Comparison of ENCODE assay signal across 1 cellular context in the genomic region with DNA sequence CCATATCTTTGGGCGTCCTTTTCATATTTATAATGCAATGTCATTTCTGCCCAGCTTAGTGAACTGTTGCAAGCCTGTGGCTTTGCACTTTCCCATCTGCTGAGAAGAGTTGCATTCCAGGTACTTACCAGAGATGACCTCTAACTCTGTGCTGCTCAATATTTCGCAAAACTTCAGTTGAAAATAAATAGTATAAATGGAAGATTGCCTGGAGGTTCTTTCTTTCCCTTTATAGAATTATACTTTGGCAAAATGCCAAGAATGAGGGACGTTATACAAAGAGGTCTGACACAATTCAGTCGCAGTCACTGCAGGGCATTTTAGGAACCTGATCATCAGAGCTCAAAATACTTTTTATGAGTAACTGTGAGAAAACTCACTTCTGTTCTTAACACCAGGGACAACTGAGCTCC.
TF ChIP-seq lines count a peak whose summit lies in the region.

No MANE protein-coding gene starts in this region.

TF ChIP-seq in GM12878, 131 proteins besides CTCF, POLR2A, EP300 and RAD21:
- TF ChIP-seq, protein P1, sequence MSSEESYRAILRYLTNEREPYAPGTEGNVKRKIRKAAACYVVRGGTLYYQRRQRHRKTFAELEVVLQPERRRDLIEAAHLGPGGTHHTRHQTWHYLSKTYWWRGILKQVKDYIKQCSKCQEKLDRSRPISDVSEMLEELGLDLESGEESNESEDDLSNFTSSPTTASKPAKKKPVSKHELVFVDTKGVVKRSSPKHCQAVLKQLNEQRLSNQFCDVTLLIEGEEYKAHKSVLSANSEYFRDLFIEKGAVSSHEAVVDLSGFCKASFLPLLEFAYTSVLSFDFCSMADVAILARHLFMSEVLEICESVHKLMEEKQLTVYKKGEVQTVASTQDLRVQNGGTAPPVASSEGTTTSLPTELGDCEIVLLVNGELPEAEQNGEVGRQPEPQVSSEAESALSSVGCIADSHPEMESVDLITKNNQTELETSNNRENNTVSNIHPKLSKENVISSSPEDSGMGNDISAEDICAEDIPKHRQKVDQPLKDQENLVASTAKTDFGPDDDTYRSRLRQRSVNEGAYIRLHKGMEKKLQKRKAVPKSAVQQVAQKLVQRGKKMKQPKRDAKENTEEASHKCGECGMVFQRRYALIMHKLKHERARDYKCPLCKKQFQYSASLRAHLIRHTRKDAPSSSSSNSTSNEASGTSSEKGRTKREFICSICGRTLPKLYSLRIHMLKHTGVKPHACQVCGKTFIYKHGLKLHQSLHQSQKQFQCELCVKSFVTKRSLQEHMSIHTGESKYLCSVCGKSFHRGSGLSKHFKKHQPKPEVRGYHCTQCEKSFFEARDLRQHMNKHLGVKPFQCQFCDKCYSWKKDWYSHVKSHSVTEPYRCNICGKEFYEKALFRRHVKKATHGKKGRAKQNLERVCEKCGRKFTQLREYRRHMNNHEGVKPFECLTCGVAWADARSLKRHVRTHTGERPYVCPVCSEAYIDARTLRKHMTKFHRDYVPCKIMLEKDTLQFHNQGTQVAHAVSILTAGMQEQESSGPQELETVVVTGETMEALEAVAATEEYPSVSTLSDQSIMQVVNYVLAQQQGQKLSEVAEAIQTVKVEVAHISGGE (CRISPR knock-in tag; IDR thresholded peaks at IDR 0.05): no peak
- TF ChIP-seq, protein P2, sequence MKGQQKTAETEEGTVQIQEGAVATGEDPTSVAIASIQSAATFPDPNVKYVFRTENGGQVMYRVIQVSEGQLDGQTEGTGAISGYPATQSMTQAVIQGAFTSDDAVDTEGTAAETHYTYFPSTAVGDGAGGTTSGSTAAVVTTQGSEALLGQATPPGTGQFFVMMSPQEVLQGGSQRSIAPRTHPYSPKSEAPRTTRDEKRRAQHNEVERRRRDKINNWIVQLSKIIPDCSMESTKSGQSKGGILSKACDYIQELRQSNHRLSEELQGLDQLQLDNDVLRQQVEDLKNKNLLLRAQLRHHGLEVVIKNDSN (IDR thresholded peaks at IDR 0.05; ENCODE audit: borderline replicate concordance, extremely low read length, insufficient read depth, low read depth, low read length): no peak
- TF ChIP-seq CREB1 (IDR thresholded peaks at IDR 0.05; ENCODE audit: low read depth): peak; percentile 53; the same call in 1 of the 2 replicates
- peak; percentile 72; the same call in 1 of the 2 replicates for TF ChIP-seq NFIC (IDR thresholded peaks at IDR 0.05; ENCODE audit: low read depth, low read length)
- TF ChIP-seq SKIL (IDR thresholded peaks at IDR 0.05; ENCODE audit: low read depth, poor library complexity, severe bottlenecking): peak; percentile 94
- no peak for TF ChIP-seq ZZZ3 (IDR thresholded peaks at IDR 0.05; ENCODE audit: control insufficient read depth, insufficient read length, low read depth)
- peak; percentile 35; the same call in 1 of the 2 replicates for TF ChIP-seq IKZF1 (conservative IDR thresholded peaks at IDR 0.05)
- TF ChIP-seq BHLHE40 (IDR thresholded peaks at IDR 0.05; ENCODE audit: borderline replicate concordance in 1 of 2, low read depth in 2 of 2, low read length in 1 of 2): peak in 1 of 2 experiments; percentile 28; a peak in 1 of 4 replicates
- TF ChIP-seq MTA2 (IDR thresholded peaks at IDR 0.05; ENCODE audit: low read depth): peak; percentile 39; the same call in 1 of the 2 replicates
- TF ChIP-seq EED (IDR thresholded peaks at IDR 0.05; ENCODE audit: low read depth): 0 out of 2 replicates have a peak, but pooled peaks have one; percentile 32
- TF ChIP-seq ZNF274 (IDR thresholded peaks at IDR 0.05; ENCODE audit: insufficient read depth, insufficient read length): no peak
- peak; percentile 77 for TF ChIP-seq JUNB (IDR thresholded peaks at IDR 0.05)
- TF ChIP-seq, protein P3, sequence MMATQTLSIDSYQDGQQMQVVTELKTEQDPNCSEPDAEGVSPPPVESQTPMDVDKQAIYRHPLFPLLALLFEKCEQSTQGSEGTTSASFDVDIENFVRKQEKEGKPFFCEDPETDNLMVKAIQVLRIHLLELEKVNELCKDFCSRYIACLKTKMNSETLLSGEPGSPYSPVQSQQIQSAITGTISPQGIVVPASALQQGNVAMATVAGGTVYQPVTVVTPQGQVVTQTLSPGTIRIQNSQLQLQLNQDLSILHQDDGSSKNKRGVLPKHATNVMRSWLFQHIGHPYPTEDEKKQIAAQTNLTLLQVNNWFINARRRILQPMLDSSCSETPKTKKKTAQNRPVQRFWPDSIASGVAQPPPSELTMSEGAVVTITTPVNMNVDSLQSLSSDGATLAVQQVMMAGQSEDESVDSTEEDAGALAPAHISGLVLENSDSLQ (IDR thresholded peaks at IDR 0.05): no peak
- peak; percentile 62; the same call in 1 of the 2 replicates for TF ChIP-seq NR2F1 (conservative IDR thresholded peaks at IDR 0.05)
- TF ChIP-seq, protein P4, sequence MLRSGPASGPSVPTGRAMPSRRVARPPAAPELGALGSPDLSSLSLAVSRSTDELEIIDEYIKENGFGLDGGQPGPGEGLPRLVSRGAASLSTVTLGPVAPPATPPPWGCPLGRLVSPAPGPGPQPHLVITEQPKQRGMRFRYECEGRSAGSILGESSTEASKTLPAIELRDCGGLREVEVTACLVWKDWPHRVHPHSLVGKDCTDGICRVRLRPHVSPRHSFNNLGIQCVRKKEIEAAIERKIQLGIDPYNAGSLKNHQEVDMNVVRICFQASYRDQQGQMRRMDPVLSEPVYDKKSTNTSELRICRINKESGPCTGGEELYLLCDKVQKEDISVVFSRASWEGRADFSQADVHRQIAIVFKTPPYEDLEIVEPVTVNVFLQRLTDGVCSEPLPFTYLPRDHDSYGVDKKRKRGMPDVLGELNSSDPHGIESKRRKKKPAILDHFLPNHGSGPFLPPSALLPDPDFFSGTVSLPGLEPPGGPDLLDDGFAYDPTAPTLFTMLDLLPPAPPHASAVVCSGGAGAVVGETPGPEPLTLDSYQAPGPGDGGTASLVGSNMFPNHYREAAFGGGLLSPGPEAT (IDR thresholded peaks at IDR 0.05; ENCODE audit: low read depth): peak; percentile 65
- TF ChIP-seq KLF5 (IDR thresholded peaks at IDR 0.05; ENCODE audit: partially characterized antibody): no peak
- TF ChIP-seq ATF7 (IDR thresholded peaks at IDR 0.05; ENCODE audit: low read depth): no peak
- TF ChIP-seq FOS (IDR thresholded peaks at IDR 0.05; ENCODE audit: borderline replicate concordance, extremely low read depth, insufficient read length): no peak
- peak; percentile 30 to 49; a peak in 3 of 4 replicates for TF ChIP-seq IKZF2 (IDR thresholded peaks at IDR 0.05)
- peak; percentile 99 for TF ChIP-seq SMAD1 (IDR thresholded peaks at IDR 0.05; ENCODE audit: low read depth, partially characterized antibody)
- TF ChIP-seq, protein P5, sequence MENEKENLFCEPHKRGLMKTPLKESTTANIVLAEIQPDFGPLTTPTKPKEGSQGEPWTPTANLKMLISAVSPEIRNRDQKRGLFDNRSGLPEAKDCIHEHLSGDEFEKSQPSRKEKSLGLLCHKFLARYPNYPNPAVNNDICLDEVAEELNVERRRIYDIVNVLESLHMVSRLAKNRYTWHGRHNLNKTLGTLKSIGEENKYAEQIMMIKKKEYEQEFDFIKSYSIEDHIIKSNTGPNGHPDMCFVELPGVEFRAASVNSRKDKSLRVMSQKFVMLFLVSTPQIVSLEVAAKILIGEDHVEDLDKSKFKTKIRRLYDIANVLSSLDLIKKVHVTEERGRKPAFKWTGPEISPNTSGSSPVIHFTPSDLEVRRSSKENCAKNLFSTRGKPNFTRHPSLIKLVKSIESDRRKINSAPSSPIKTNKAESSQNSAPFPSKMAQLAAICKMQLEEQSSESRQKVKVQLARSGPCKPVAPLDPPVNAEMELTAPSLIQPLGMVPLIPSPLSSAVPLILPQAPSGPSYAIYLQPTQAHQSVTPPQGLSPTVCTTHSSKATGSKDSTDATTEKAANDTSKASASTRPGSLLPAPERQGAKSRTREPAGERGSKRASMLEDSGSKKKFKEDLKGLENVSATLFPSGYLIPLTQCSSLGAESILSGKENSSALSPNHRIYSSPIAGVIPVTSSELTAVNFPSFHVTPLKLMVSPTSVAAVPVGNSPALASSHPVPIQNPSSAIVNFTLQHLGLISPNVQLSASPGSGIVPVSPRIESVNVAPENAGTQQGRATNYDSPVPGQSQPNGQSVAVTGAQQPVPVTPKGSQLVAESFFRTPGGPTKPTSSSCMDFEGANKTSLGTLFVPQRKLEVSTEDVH (IDR thresholded peaks at IDR 0.05; ENCODE audit: low read depth, partially characterized antibody): no peak
- TF ChIP-seq MXI1 (IDR thresholded peaks at IDR 0.05; ENCODE audit: low read depth, low read length): no peak
- peak; percentile 80 for TF ChIP-seq RUNX3 (IDR thresholded peaks at IDR 0.05; ENCODE audit: low read length)
- TF ChIP-seq BCL3 (IDR thresholded peaks at IDR 0.05; ENCODE audit: borderline replicate concordance, insufficient read depth, low read depth, low read length, poor library complexity, severe bottlenecking): peak; percentile 14
- no peak for TF ChIP-seq SMAD5 (IDR thresholded peaks at IDR 0.05; ENCODE audit: low read depth)
- TF ChIP-seq ATF2 (IDR thresholded peaks at IDR 0.05; ENCODE audit: low read length): peak; percentile 73
- 0 out of 2 replicates have a peak, but pooled peaks have one; percentile 35 for TF ChIP-seq CREM (IDR thresholded peaks at IDR 0.05; ENCODE audit: low read depth)
- TF ChIP-seq NR2C1 (IDR thresholded peaks at IDR 0.05): no peak
- TF ChIP-seq SPI1 (IDR thresholded peaks at IDR 0.05; ENCODE audit: borderline replicate concordance, insufficient read depth, low read depth, low read length): peak; percentile 28; the same call in 1 of the 2 replicates
- TF ChIP-seq TCF12 (IDR thresholded peaks at IDR 0.05; ENCODE audit: low read depth, low read length): 0 out of 2 replicates have a peak, but pooled peaks have one; percentile 6
- TF ChIP-seq GABPA (IDR thresholded peaks at IDR 0.05; ENCODE audit: low read depth): 0 out of 2 replicates have a peak, but pooled peaks have one; percentile 10
- no peak for TF ChIP-seq WRNIP1 (IDR thresholded peaks at IDR 0.05; ENCODE audit: borderline replicate concordance, low read depth, low read length)
- peak; percentile 58 for TF ChIP-seq MEF2B (IDR thresholded peaks at IDR 0.05; ENCODE audit: partially characterized antibody, poor library complexity, severe bottlenecking)
- peak; percentile 62; the same call in 1 of the 2 replicates for TF ChIP-seq MEF2A (IDR thresholded peaks at IDR 0.05; ENCODE audit: insufficient read depth, low read depth, low read length)
- TF ChIP-seq FOXM1 (IDR thresholded peaks at IDR 0.05; ENCODE audit: low read depth, low read length): peak; percentile 55; the same call in 1 of the 2 replicates
- TF ChIP-seq KAT2A (conservative IDR thresholded peaks at IDR 0.05; ENCODE audit: control insufficient read depth, low read depth, low read length): no peak
- 0 out of 2 replicates have a peak, but pooled peaks have one; percentile 30 for TF ChIP-seq ZNF24 (IDR thresholded peaks at IDR 0.05)
